ENCODE assay signal across 27 cellular contexts in the genomic region with DNA sequence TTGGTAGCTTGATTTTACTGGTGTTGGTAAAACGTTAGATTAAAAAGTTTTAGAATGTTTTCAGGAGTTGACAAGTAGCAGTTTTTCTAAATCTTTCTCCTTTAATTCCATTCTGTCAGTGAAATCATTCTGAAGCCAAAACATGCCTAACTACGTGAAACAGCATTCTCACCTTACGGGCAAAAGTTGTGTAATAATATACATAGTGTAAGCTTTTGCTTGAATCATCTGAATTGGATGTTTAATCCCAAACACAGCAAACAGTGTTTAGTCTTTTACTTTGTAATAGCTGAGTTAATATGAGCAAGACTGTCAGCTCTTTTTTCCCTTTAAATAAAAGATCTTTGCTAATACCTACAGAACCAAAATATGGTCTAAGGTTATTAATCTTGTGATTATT.
A peak's percentile ranks its signal among the peaks of the same experiment; 100 is the strongest.
DNase-seq lines count a peak whose midpoint lies in the region; ATAC-seq, FAIRE-seq and TF ChIP-seq lines count a peak whose summit lies in the region.
"Had no signal": no experiment of that assay in that cellular context is flagged by ENCODE, and none has a peak within 500 bp of the region (broad histone marks: within the 10 kb centered on the region; RNA-seq: fewer than 3 reads in every experiment).

No MANE protein-coding gene starts in this region.

- POLR2A ChIA-PET in MCF 10A (lab: Yijun Ruan, JAX) (interaction anchor here (0.7 to 1.8 kb wide), 6 partner anchors 10 to 45 kb away, joined by 3 to 14 read pairs (median 3); no protein-coding TSS in a partner anchor), OCI-LY7 (lab: Charles Lee) (interaction anchor here (1.5 kb wide), 1 partner anchor 38 kb away, joined by 4 read pairs; no protein-coding TSS in a partner anchor)
- POLR2A ChIA-PET in naive thymus-derived CD8-positive, alpha-beta T cell (lab: Charles Lee): no interaction called here

- H3K27me3 Mint-ChIP-seq in MCF 10A (ENCODE audit: insufficient read depth, unreplicated experiment): no peaks in the 10 kb centered on the region
- H3K27me3 Mint-ChIP-seq in naive thymus-derived CD8-positive, alpha-beta T cell: peaks cover 1 to 28% (median 24%) of the 10 kb centered on the region in 5 donors

- no peak overlapping the region for H3K27ac Mint-ChIP-seq in MCF 10A (ENCODE audit: low read depth, unreplicated experiment)
- no peak overlapping the region for H3K27ac Mint-ChIP-seq in naive thymus-derived CD8-positive, alpha-beta T cell
- H3K27ac Mint-ChIP-seq: CD14-positive monocyte; CD4-positive, alpha-beta T cell; CD8-positive, alpha-beta memory T cell had no signal

- BruUV-seq in MCF 10A (replicated peaks; lab: Mats Ljungman, UMichigan) (no TSS peak), OCI-LY7 (replicated peaks; lab: Mats Ljungman, UMichigan) (no TSS peak)

- ATAC-seq in naive thymus-derived CD8-positive, alpha-beta T cell: no peak

- H3K4me2 ChIP-seq in OCI-LY7 (ENCODE audit: low read length): no peak overlapping the region
- H3K4me2 ChIP-seq: BLaER1 treated with 17β-estradiol and CSF1 and Interleukin-3, amounts not matched to agents 10 nM and 100 nM had no signal

- intact Hi-C loops in MCF 10A (cut with micrococcal nuclease): no loop called here
- intact Hi-C loops in breast epithelium (cut with DNase I; ENCODE audit: low total_unique reads): no loop called here
- intact Hi-C loops in OCI-LY7 (cut with micrococcal nuclease; ENCODE audit: unreplicated experiment): no loop called here

- peaks cover 5% of the 10 kb centered on the region for H3K4me1 Mint-ChIP-seq in MCF 10A (ENCODE audit: insufficient read depth, unreplicated experiment)
- H3K4me1 Mint-ChIP-seq in naive thymus-derived CD8-positive, alpha-beta T cell: peaks cover 0 to 2% (median 0%) of the 10 kb centered on the region in 4 donors
- H3K4me1 Mint-ChIP-seq: CD8-positive, alpha-beta memory T cell had no signal

- DNase-seq in MCF 10A (ENCODE audit: unreplicated experiment) (peak; percentile 52), breast epithelium (ENCODE audit: low spot score in 2 of 2) (no peak), bronchial epithelial cell (ENCODE audit: low read depth) (peak; percentile 61), fibroblast of gingiva (ENCODE audit: low read depth) (peak; percentile 12), GM13977 (ENCODE audit: low spot score) (no peak), SW480 (ENCODE audit: low spot score) (no peak), OCI-LY7 (ENCODE audit: low spot score) (no peak)
- DNase-seq in naive thymus-derived CD8-positive, alpha-beta T cell: no peak
- DNase-seq: ACHN; AML-193; BE2C; CD4-positive, alpha-beta T cell; CD8-positive, alpha-beta memory T cell; DMS 273 treated with DMSO at 0.1 percent for 48 hours; DMS53; DMS79 treated with DMSO at 0.1 percent for 48 hours; GF-D8; GM23248; H7; HCEC 1CT had no signal

- in situ Hi-C loops in GM13977 (cut with MboI; ENCODE audit: low pct_unique_long_range_greater_than_20kb, low sequenced_read_pairs, unreplicated experiment): no loop called here

- H3K27ac ChIP-seq in breast epithelium: no peak overlapping the region
- no peak overlapping the region for H3K27ac ChIP-seq in OCI-LY7 (ENCODE audit: low read depth, low read length, poor library complexity, severe bottlenecking)
- H3K27ac ChIP-seq: 22Rv1; BLaER1 treated with 17β-estradiol and CSF1 and Interleukin-3, amounts not matched to agents 10 nM and 100 nM; GM23248 had no signal

- no peaks in the 10 kb centered on the region for H3K79me2 ChIP-seq in OCI-LY7 (ENCODE audit: insufficient read depth, low read depth, low read length)

- no peaks in the 10 kb centered on the region for H3K27me3 ChIP-seq in breast epithelium
- H3K27me3 ChIP-seq in bronchial epithelial cell (ENCODE audit: control insufficient read depth, insufficient read depth, low read length): peaks cover 9% of the 10 kb centered on the region
- H3K27me3 ChIP-seq: BE2C; BLaER1 treated with 17β-estradiol and CSF1 and Interleukin-3, amounts not matched to agents 10 nM and 100 nM had no signal

- H3K4me1 ChIP-seq in breast epithelium (no peaks in the 10 kb centered on the region), OCI-LY7 (ENCODE audit: insufficient read depth, low read length, poor library complexity, severe bottlenecking) (no peaks in the 10 kb centered on the region)

- no peaks in the 10 kb centered on the region for H3K9me3 Mint-ChIP-seq in MCF 10A (ENCODE audit: unreplicated experiment)
- H3K9me3 Mint-ChIP-seq in naive thymus-derived CD8-positive, alpha-beta T cell: peaks cover 0 to 2% (median 0%) of the 10 kb centered on the region in 9 donors
- H3K9me3 Mint-ChIP-seq: CD14-positive monocyte; CD4-positive, alpha-beta T cell; CD8-positive, alpha-beta memory T cell had no signal

- no peaks in the 10 kb centered on the region for H3K9me3 ChIP-seq in breast epithelium
- H3K9me3 ChIP-seq in OCI-LY7 (ENCODE audit: low read length): no peaks in the 10 kb centered on the region
- H3K9me3 ChIP-seq: BE2C; BLaER1 treated with 17β-estradiol and CSF1 and Interleukin-3, amounts not matched to agents 10 nM and 100 nM had no signal

- H3K36me3 Mint-ChIP-seq in MCF 10A (ENCODE audit: insufficient read depth, unreplicated experiment): no peaks in the 10 kb centered on the region
- H3K36me3 Mint-ChIP-seq in naive thymus-derived CD8-positive, alpha-beta T cell: no peaks in the 10 kb centered on the region
- H3K36me3 Mint-ChIP-seq: CD14-positive monocyte; CD8-positive, alpha-beta memory T cell had no signal

- FAIRE-seq in bronchial epithelial cell (lab: Jason Lieb, UNC): no peak
- FAIRE-seq: A204.1, D721Med, GM12891, H1 had no signal

- TF ChIP-seq POLR2A in breast epithelium (IDR thresholded peaks at IDR 0.05): no peak

- no peaks in the 10 kb centered on the region for H4K20me1 ChIP-seq in OCI-LY7 (ENCODE audit: insufficient read depth, low read length)
- H4K20me1 ChIP-seq: BLaER1 treated with 17β-estradiol and CSF1 and Interleukin-3, amounts not matched to agents 10 nM and 100 nM had no signal

- H3K4me3 ChIP-seq in breast epithelium (no peak overlapping the region), bronchial epithelial cell (ENCODE audit: low read depth, low read length) (no peak overlapping the region), OCI-LY7 (ENCODE audit: low read depth, low read length, poor library complexity, severe bottlenecking) (no peak overlapping the region)
- H3K4me3 ChIP-seq: BLaER1 treated with 17β-estradiol and CSF1 and Interleukin-3, amounts not matched to agents 10 nM and 100 nM; GM23248 had no signal

- H3K4me3 Mint-ChIP-seq in MCF 10A (ENCODE audit: unreplicated experiment): no peak overlapping the region
- no peak overlapping the region for H3K4me3 Mint-ChIP-seq in naive thymus-derived CD8-positive, alpha-beta T cell
- H3K4me3 Mint-ChIP-seq: CD14-positive monocyte; CD4-positive, alpha-beta T cell; CD8-positive, alpha-beta memory T cell had no signal

- TF ChIP-seq CTCF in MCF 10A (IDR thresholded peaks at IDR 0.05; ENCODE audit: unreplicated experiment): no peak
- TF ChIP-seq CTCF in breast epithelium (IDR thresholded peaks at IDR 0.05): no peak
- no peak for TF ChIP-seq CTCF in bronchial epithelial cell (IDR thresholded peaks at IDR 0.05; ENCODE audit: insufficient read depth, low read length, severe bottlenecking)
- no peak for TF ChIP-seq CTCF in GM13977 (IDR thresholded peaks at IDR 0.05; ENCODE audit: extremely low read depth, insufficient read depth, missing control alignments)
- TF ChIP-seq CTCF in OCI-LY7 (conservative IDR thresholded peaks at IDR 0.05; ENCODE audit: low read length): no peak

- H3K36me3 ChIP-seq in breast epithelium: no peaks in the 10 kb centered on the region
- H3K36me3 ChIP-seq in bronchial epithelial cell (ENCODE audit: control insufficient read depth, insufficient read depth, low read length): no peaks in the 10 kb centered on the region
- no peaks in the 10 kb centered on the region for H3K36me3 ChIP-seq in OCI-LY7 (ENCODE audit: insufficient read depth, low read length)
- H3K36me3 ChIP-seq: BE2C; BLaER1 treated with 17β-estradiol and CSF1 and Interleukin-3, amounts not matched to agents 10 nM and 100 nM had no signal

- CTCF ChIA-PET in MCF 10A (lab: Yijun Ruan, JAX): interaction anchor here (0.7 to 2.4 kb wide), 14 partner anchors 8 to 147 kb away, joined by 3 to 11 read pairs (median 4); no protein-coding TSS in a partner anchor
- CTCF ChIA-PET in OCI-LY7 (lab: Charles Lee; ENCODE audit: unreplicated experiment): no interaction called here

- no peaks in the 10 kb centered on the region for H3K9me2 ChIP-seq in OCI-LY7 (ENCODE audit: insufficient read depth, low read length)

- no peak overlapping the region for H2AFZ ChIP-seq in OCI-LY7 (ENCODE audit: low read length)
- H2AFZ ChIP-seq: GM23248 had no signal

Comparison
In these comparisons a context has a peak if more than half of its experiments do, and no peak if none do; other contexts are left out.
1. DNase-seq: peak in MCF 10A (single experiment), bronchial epithelial cell (single experiment) and fibroblast of gingiva (single experiment); none in breast epithelium (0 of 2), GM13977 (single experiment), SW480 (single experiment), naive thymus-derived CD8-positive, alpha-beta T cell (0 of 10) and OCI-LY7 (single experiment).